In genomic region chr22:46513908-46514550, GRCh38 we compare ENCODE assay signal across 28 cellular contexts. TPM values are rescaled to one million over a fixed set of nuclear protein-coding genes. Genes with fewer than 3 reads are reported as not detected.
A peak's percentile ranks its signal among the peaks of the same experiment; 100 is the strongest.
DNase-seq lines count a peak whose midpoint lies in the region; ATAC-seq, FAIRE-seq and TF ChIP-seq lines count a peak whose summit lies in the region.
"Had no signal": no experiment of that assay in that cellular context is flagged by ENCODE, and none has a peak within 500 bp of the region (broad histone marks: within the 10 kb centered on the region; RNA-seq: fewer than 3 reads in every experiment).

No MANE protein-coding gene starts in this region.

- H3K27ac ChIP-seq in GM12878 (ENCODE audit: control insufficient read depth, insufficient read depth), result no peak overlapping the region
- H3K27ac ChIP-seq in hepatocyte, result no peak overlapping the region
- peak overlapping the region; percentile 74 for H3K27ac ChIP-seq in suprapubic skin
- H3K27ac ChIP-seq in stomach, result no peak overlapping the region
- H3K27ac ChIP-seq: adrenal gland, heart right ventricle, ovary, SJSA1, spleen, thoracic aorta had no signal

- H3K9me2 ChIP-seq in hepatocyte (replicated peaks; ENCODE audit: insufficient read depth), result no peaks in the 10 kb centered on the region

- TF ChIP-seq EP300 in GM12878 (IDR thresholded peaks at IDR 0.05; ENCODE audit: borderline replicate concordance in 1 of 2, control insufficient read depth in 1 of 2, low read depth in 2 of 2, low read length in 2 of 2) (no peak), suprapubic skin (IDR thresholded peaks at IDR 0.05) (no peak), stomach (IDR thresholded peaks at IDR 0.05) (no peak)

- no peaks in the 10 kb centered on the region for H3K4me1 ChIP-seq in GM12878 (ENCODE audit: control insufficient read depth, insufficient read depth, low read length)
- peaks cover 4% of the 10 kb centered on the region for H3K4me1 ChIP-seq in hepatocyte (ENCODE audit: insufficient read depth)
- peaks cover 30% of the 10 kb centered on the region for H3K4me1 ChIP-seq in suprapubic skin
- no peaks in the 10 kb centered on the region for H3K4me1 ChIP-seq in stomach
- H3K4me1 ChIP-seq: adrenal gland had no signal

- peaks cover 26% of the 10 kb centered on the region for H3K4me1 Mint-ChIP-seq in HFFc6 (ENCODE audit: low read depth)
- H3K4me1 Mint-ChIP-seq: mesothelial cell of epicardium; stimulated activated effector memory CD8-positive, alpha-beta T cell treated with anti-CD3 and anti-CD28 coated beads, Interleukin-12 subunit alpha, Interleukin-12 subunit beta, amount 100 ng/mL, for 72 hours had no signal

- H3K27me3 ChIP-seq in GM12878 (replicated peaks in 1 of 2; ENCODE audit: control insufficient read depth in 2 of 2, insufficient read depth in 2 of 2, low read length in 1 of 2), result no peaks in the 10 kb centered on the region
- H3K27me3 ChIP-seq in hepatocyte, result no peaks in the 10 kb centered on the region
- H3K27me3 ChIP-seq in suprapubic skin, result no peaks in the 10 kb centered on the region
- no peaks in the 10 kb centered on the region for H3K27me3 ChIP-seq in stomach
- H3K27me3 ChIP-seq: adrenal gland, ovary, SJSA1 had no signal

- no peak for TF ChIP-seq CTCF in HFFc6 (IDR thresholded peaks at IDR 0.05)
- no peak for TF ChIP-seq CTCF in GM12878 (IDR thresholded peaks at IDR 0.05 in 2 of 3, conservative IDR thresholded peaks at IDR 0.05 in 1 of 3; ENCODE audit: control insufficient read depth in 2 of 3, extremely low read depth in 1 of 3, insufficient read depth in 1 of 3, low read depth in 3 of 3, low read length in 3 of 3)
- TF ChIP-seq CTCF in hepatocyte (IDR thresholded peaks at IDR 0.05; ENCODE audit: poor library complexity), result no peak
- no peak for TF ChIP-seq CTCF in suprapubic skin (IDR thresholded peaks at IDR 0.05)
- TF ChIP-seq CTCF in stomach (IDR thresholded peaks at IDR 0.05), result no peak

- peak overlapping the region; percentile 78 for H3K27ac Mint-ChIP-seq in HFFc6
- H3K27ac Mint-ChIP-seq: activated T-cell treated with anti-CD3 and anti-CD28 coated beads, Interleukin-2, amount 50 U/mL, for 24 hours; mesothelial cell of epicardium; stimulated activated effector memory CD8-positive, alpha-beta T cell treated with anti-CD3 and anti-CD28 coated beads, Interleukin-12 subunit alpha, Interleukin-12 subunit beta, amount 100 ng/mL, for 72 hours; T-helper 1 cell treated with Interleukin-12 subunit alpha and Interleukin-12 subunit beta and Interleukin-4 antibody, amounts not matched to agents 30 μg/mL and 1 μg/mL, for 36 hours had no signal

- H3K36me3 ChIP-seq in GM12878 (ENCODE audit: control insufficient read depth in 2 of 2, insufficient read depth in 2 of 2, low read length in 1 of 2) (no peaks in the 10 kb centered on the region), hepatocyte (replicated peaks; ENCODE audit: insufficient read depth, low read depth) (no peaks in the 10 kb centered on the region), suprapubic skin (no peaks in the 10 kb centered on the region), stomach (no peaks in the 10 kb centered on the region)
- H3K36me3 ChIP-seq: adrenal gland, heart right ventricle, ovary, SJSA1, spleen, thoracic aorta had no signal

- SMC1A ChIA-PET in GM12878 (lab: Charles Lee; ENCODE audit: uncharacterized antibody, unreplicated experiment), result interaction anchor here (0.8 to 1.3 kb wide), 3 partner anchors 9 to 28 kb away, joined by 3 to 5 read pairs (median 5); no protein-coding TSS in a partner anchor

- H3K79me2 ChIP-seq in GM12878 (ENCODE audit: control insufficient read depth, insufficient read depth, low read length), result no peaks in the 10 kb centered on the region
- H3K79me2 ChIP-seq in hepatocyte, result no peaks in the 10 kb centered on the region

- H3K4me3 ChIP-seq in GM12878 (no peak overlapping the region), hepatocyte (no peak overlapping the region), suprapubic skin (no peak overlapping the region), stomach (no peak overlapping the region)
- H3K4me3 ChIP-seq: adrenal gland, heart right ventricle, ovary, SJSA1, spleen, thoracic aorta had no signal

- RAD21 ChIA-PET in GM12878 (lab: Charles Lee; ENCODE audit: unreplicated experiment), result interaction anchor here (0.6 to 1.9 kb wide), 3 partner anchors 21 to 147 kb away, joined by 3 to 10 read pairs (median 3); no protein-coding TSS in a partner anchor

- in situ Hi-C loops in GM12878 (cut with MboI), result no loop called here

- no peak overlapping the region; the same call in 1 of the 2 replicates for H3K4me3 Mint-ChIP-seq in HFFc6
- H3K4me3 Mint-ChIP-seq: activated T-cell treated with anti-CD3 and anti-CD28 coated beads, Interleukin-2, amount 50 U/mL, for 24 hours; CD8-positive, alpha-beta memory T cell; mesothelial cell of epicardium; naive thymus-derived CD8-positive, alpha-beta T cell; stimulated activated effector memory CD8-positive, alpha-beta T cell treated with anti-CD3 and anti-CD28 coated beads, Interleukin-12 subunit alpha, Interleukin-12 subunit beta, amount 100 ng/mL, for 72 hours; T-helper 1 cell treated with Interleukin-12 subunit alpha and Interleukin-12 subunit beta and Interleukin-4 antibody, amounts not matched to agents 30 μg/mL and 1 μg/mL, for 36 hours had no signal

- 2% methylated on average over 14 of the region's 16 CpGs for WGBS in GM12878 (ENCODE audit: insufficient coverage, insufficient replicate concordance, low lambda C conversion rate, missing lambda C conversion rate)
- 94% methylated on average over 16 of the region's 16 CpGs for WGBS in hepatocyte (ENCODE audit: low lambda C conversion rate, missing lambda C conversion rate)
- 63% methylated on average over 15 of the region's 16 CpGs for WGBS in suprapubic skin
- 84 to 92% (median 90%) methylated on average over 15 to 16 of the region's 16 CpGs for WGBS in stomach, 5 donors

- BruUV-seq in GM12878 (replicated peaks; lab: Mats Ljungman, UMichigan), result no TSS peak

- H4K20me1 ChIP-seq in GM12878 (ENCODE audit: control insufficient read depth, insufficient read depth) (no peaks in the 10 kb centered on the region), hepatocyte (ENCODE audit: insufficient read depth, poor library complexity, severe bottlenecking) (no peaks in the 10 kb centered on the region)

- peak; percentile 84 for ATAC-seq in GM12878
- no peak for ATAC-seq in HG02759 (IDR thresholded peaks at IDR 0.05; ENCODE audit: unreplicated experiment)
- ATAC-seq: heart right ventricle; naive thymus-derived CD8-positive, alpha-beta T cell; stimulated activated effector memory CD8-positive, alpha-beta T cell treated with anti-CD3 and anti-CD28 coated beads, Interleukin-12 subunit alpha, Interleukin-12 subunit beta, amount 100 ng/mL, for 72 hours had no signal

- FAIRE-seq in GM12878 (lab: Jason Lieb, UNC), result no peak
- FAIRE-seq: HepG2 had no signal

- no peak overlapping the region for H3K9ac ChIP-seq in GM12878 (ENCODE audit: control insufficient read depth, insufficient read depth, low read length)

- TF ChIP-seq RAD21 in GM12878 (IDR thresholded peaks at IDR 0.05; ENCODE audit: insufficient read depth, low read depth, low read length), result no peak

- DNase-seq in HFFc6, result no peak
- DNase-seq in GM12878 (ENCODE audit: low read depth, low spot score), result peak; percentile 23
- peak; percentile 2 for DNase-seq in hepatocyte (ENCODE audit: low spot score)
- no peak for DNase-seq in suprapubic skin (ENCODE audit: low spot score in 2 of 2)
- DNase-seq in dedifferentiated amniotic fluid mesenchymal stem cell (ENCODE audit: extremely low spot score), result no peak
- no peak for DNase-seq in stomach
- DNase-seq: activated CD4-positive, alpha-beta T cell treated with anti-CD3 and anti-CD28 coated beads for 4 hours; activated naive CD4-positive, alpha-beta T cell; activated T-cell treated with anti-CD3 and anti-CD28 coated beads, Interleukin-2, amount 50 U/mL, for 24 hours; adrenal gland; CD8-positive, alpha-beta memory T cell; dermis blood vessel endothelial cell; heart right ventricle; naive thymus-derived CD8-positive, alpha-beta T cell; NCI-H1092; NCI-H187 treated with DMSO at 0.1 percent for 48 hours; NCI-H526; ovary; retina; spleen; stimulated activated CD4-positive, alpha-beta T cell treated with anti-CD3 and anti-CD28 coated beads, Interleukin-2, amount 100 ng/mL, for 48 hours had no signal

- H3K4me2 ChIP-seq in GM12878 (ENCODE audit: control insufficient read depth, insufficient read depth) (no peak overlapping the region), hepatocyte (no peak overlapping the region)

- intact Hi-C loops in GM12878 (cut with micrococcal nuclease; ENCODE audit: unreplicated experiment), result no loop called here
- intact Hi-C loops in stomach (cut with DNase I; ENCODE audit: low total_unique reads), result no loop called here

- H3K9me3 ChIP-seq in GM12878 (replicated peaks; ENCODE audit: control insufficient read depth, insufficient read depth, low read length) (no peaks in the 10 kb centered on the region), hepatocyte (ENCODE audit: low read depth) (no peaks in the 10 kb centered on the region), suprapubic skin (no peaks in the 10 kb centered on the region), stomach (no peaks in the 10 kb centered on the region)
- H3K9me3 ChIP-seq: adrenal gland, heart right ventricle, ovary, SJSA1, spleen, thoracic aorta had no signal

- H3K9me3 Mint-ChIP-seq in HFFc6, result no peaks in the 10 kb centered on the region
- H3K9me3 Mint-ChIP-seq: activated T-cell treated with anti-CD3 and anti-CD28 coated beads, Interleukin-2, amount 50 U/mL, for 24 hours; CD8-positive, alpha-beta memory T cell; mesothelial cell of epicardium; naive thymus-derived CD8-positive, alpha-beta T cell; stimulated activated effector memory CD8-positive, alpha-beta T cell treated with anti-CD3 and anti-CD28 coated beads, Interleukin-12 subunit alpha, Interleukin-12 subunit beta, amount 100 ng/mL, for 72 hours; T-helper 1 cell treated with Interleukin-12 subunit alpha and Interleukin-12 subunit beta and Interleukin-4 antibody, amounts not matched to agents 30 μg/mL and 1 μg/mL, for 36 hours had no signal

- peaks cover 3% of the 10 kb centered on the region for H3K27me3 Mint-ChIP-seq in HFFc6 (ENCODE audit: insufficient read depth)

- TF ChIP-seq POLR2A in GM12878 (IDR thresholded peaks at IDR 0.05; ENCODE audit: low read depth, low read length) (no peak), suprapubic skin (IDR thresholded peaks at IDR 0.05) (no peak), stomach (IDR thresholded peaks at IDR 0.05) (no peak)

- H2AFZ ChIP-seq in GM12878 (ENCODE audit: control insufficient read depth, low read depth, low read length) (peak overlapping the region; percentile 26; the same call in 1 of the 2 replicates), hepatocyte (no peak overlapping the region)

- POLR2A ChIA-PET in GM12878 (lab: Charles Lee), result no interaction called here

- CTCF ChIA-PET in GM12878 (lab: Yijun Ruan, JAX), result interaction anchor here (1.6 kb wide), 1 partner anchor 146 kb away, joined by 6 read pairs; no protein-coding TSS in a partner anchor

- no peaks in the 10 kb centered on the region for H3K36me3 Mint-ChIP-seq in HFFc6 (ENCODE audit: low read depth)
- H3K36me3 Mint-ChIP-seq: CD8-positive, alpha-beta memory T cell; mesothelial cell of epicardium; naive thymus-derived CD8-positive, alpha-beta T cell; stimulated activated effector memory CD8-positive, alpha-beta T cell treated with anti-CD3 and anti-CD28 coated beads, Interleukin-12 subunit alpha, Interleukin-12 subunit beta, amount 100 ng/mL, for 72 hours had no signal

RNA-seq across cellular contexts. Expression of gene CELSR1, which starts 23.4 kb away (rescaled TPM):
- 1 to 10 TPM; 4.7 to 8.2 (median 6.5) TPM for total RNA-seq in HFFc6 (2021; fragmentation: NEBNext Ultra II Directional; extraction: Animal tissue kit (Norgen Biotek cat#: 25700))
- 6.5 and 9.5 TPM in 2 replicates for total RNA-seq in GM12878 (2013; cell fraction: nucleolus; rRNA removed)
- total RNA-seq in GM12878 (2014; rRNA removed) (0.34 and 0.38 TPM in 2 replicates), GM12878 (2014; rRNA removed; fragmentation: Illumina TruSeq; extraction: Trizol) (0.22 and 0.23 TPM in 2 replicates), GM12878 (2021) (0.74 and 0.90 TPM in 2 replicates), hepatocyte (5.8 and 8.7 TPM in 2 replicates), suprapubic skin (100 to 1,000 TPM in 1 of 4 donors, 10 to 100 TPM in 3; 75.6 to 102 (median 77.5) TPM), stomach (10 to 100 TPM in 4 of 5 donors, under 1 TPM in 1; 0.29 to 78.2 (median 29.8) TPM)
- polyA plus RNA-seq in GM12878 (2011; ENCODE audit: low read depth), result 0.20 TPM
- polyA plus RNA-seq in GM12878 (2011; rRNA removed) (1.3 and 1.7 TPM in 2 replicates), GM12878 (2014; fragmentation: Illumina TruSeq; extraction: Trizol) (0.32 and 0.37 TPM in 2 replicates), GM12878 (2014; fragmentation: Nextera tagmentation; extraction: Ambion mirVana) (under 1 TPM in 1 of 2 experiments, not detected in 1; 0.05 TPM), GM12878 (2014; rRNA removed) (0.66 and 0.78 TPM in 2 replicates), GM12878 (2016; fragmentation: Nextera tagmentation; extraction: Ambion mirVana) (under 1 TPM in 1 of 2 experiments, not detected in 1; 0.08 TPM), hepatocyte (3.0 and 4.9 TPM in 2 replicates), stomach (10 to 100 TPM in 1 of 3 donors, 1 to 10 TPM in 2; 1.8 to 15.7 (median 4.6) TPM)
- 2.4 and 2.5 TPM in 2 replicates for polyA plus RNA-seq in GM12878 (2011; cell fraction: cytosol; rRNA removed)
- 14.0 and 14.2 TPM in 2 replicates for polyA plus RNA-seq in GM12878 (2011; cell fraction: nucleus; rRNA removed)
- polyA plus RNA-seq in GM12878 (2012), result 0.51 and 0.73 TPM in 2 replicates
- 5.9 and 8.8 TPM in 2 replicates for polyA minus RNA-seq in GM12878 (2011; rRNA and poly(A)+ RNA removed)
- polyA minus RNA-seq in GM12878 (2011; cell fraction: cytosol; rRNA and poly(A)+ RNA removed), result 2.8 and 3.7 TPM in 2 replicates
- polyA minus RNA-seq in GM12878 (2011; cell fraction: nucleus; rRNA and poly(A)+ RNA removed), result 9.6 and 16.9 TPM in 2 replicates

Comparison
In these comparisons a context has a peak if more than half of its experiments do, and no peak if none do; other contexts are left out.
1. DNase-seq: peak in GM12878 (single experiment) and hepatocyte (single experiment); none in HFFc6 (single experiment), suprapubic skin (0 of 2), dedifferentiated amniotic fluid mesenchymal stem cell (single experiment) and stomach (single experiment).